1 cellular context compared by ENCODE assay signal in the genomic region with DNA sequence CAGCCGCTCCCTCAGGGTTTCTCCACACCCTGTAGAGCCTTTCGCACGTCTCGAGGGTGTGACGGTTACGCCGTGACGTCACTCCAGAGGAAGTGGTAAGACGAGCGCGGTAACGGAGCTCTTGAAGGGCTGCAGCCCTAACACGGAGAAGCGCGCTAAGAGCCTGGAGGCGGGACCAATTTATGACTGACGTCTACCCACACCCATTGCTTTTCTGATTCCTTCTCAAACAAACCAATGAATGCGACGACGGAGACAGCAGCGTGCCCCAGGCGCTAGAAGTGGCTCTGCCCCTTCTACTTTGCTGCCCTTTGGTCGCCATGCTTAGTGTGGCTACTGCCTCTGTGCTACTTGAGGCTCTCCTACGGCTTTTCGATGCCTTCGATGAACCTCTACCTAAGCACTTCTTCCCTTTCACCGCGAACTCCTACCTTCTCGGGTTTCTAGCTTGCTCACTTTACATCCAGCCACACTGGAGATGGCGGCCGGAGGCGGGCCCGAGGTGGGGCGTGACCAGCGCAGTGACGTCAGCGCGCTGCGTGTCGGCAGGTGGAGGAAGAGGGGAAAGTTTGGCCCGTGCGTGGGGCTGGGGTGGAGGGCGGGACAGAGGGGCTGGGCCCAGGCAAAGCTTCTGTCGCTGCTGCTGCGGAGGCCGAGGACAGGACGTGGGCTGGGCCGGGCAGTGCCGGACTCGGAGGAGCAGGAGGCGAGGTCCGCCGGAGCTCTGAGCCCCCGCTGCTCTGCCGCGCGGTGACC.
TF ChIP-seq lines count a peak whose summit lies in the region.

OXSR1 (plus strand) TSS at position 572 of the 756 bp plus-strand sequence. CDS start 340 bp downstream, outside the sequence.

TF ChIP-seq in HEK293, 187 proteins besides CTCF, POLR2A, EP300 and RAD21 (continued from another document):
- TF ChIP-seq, protein P1, sequence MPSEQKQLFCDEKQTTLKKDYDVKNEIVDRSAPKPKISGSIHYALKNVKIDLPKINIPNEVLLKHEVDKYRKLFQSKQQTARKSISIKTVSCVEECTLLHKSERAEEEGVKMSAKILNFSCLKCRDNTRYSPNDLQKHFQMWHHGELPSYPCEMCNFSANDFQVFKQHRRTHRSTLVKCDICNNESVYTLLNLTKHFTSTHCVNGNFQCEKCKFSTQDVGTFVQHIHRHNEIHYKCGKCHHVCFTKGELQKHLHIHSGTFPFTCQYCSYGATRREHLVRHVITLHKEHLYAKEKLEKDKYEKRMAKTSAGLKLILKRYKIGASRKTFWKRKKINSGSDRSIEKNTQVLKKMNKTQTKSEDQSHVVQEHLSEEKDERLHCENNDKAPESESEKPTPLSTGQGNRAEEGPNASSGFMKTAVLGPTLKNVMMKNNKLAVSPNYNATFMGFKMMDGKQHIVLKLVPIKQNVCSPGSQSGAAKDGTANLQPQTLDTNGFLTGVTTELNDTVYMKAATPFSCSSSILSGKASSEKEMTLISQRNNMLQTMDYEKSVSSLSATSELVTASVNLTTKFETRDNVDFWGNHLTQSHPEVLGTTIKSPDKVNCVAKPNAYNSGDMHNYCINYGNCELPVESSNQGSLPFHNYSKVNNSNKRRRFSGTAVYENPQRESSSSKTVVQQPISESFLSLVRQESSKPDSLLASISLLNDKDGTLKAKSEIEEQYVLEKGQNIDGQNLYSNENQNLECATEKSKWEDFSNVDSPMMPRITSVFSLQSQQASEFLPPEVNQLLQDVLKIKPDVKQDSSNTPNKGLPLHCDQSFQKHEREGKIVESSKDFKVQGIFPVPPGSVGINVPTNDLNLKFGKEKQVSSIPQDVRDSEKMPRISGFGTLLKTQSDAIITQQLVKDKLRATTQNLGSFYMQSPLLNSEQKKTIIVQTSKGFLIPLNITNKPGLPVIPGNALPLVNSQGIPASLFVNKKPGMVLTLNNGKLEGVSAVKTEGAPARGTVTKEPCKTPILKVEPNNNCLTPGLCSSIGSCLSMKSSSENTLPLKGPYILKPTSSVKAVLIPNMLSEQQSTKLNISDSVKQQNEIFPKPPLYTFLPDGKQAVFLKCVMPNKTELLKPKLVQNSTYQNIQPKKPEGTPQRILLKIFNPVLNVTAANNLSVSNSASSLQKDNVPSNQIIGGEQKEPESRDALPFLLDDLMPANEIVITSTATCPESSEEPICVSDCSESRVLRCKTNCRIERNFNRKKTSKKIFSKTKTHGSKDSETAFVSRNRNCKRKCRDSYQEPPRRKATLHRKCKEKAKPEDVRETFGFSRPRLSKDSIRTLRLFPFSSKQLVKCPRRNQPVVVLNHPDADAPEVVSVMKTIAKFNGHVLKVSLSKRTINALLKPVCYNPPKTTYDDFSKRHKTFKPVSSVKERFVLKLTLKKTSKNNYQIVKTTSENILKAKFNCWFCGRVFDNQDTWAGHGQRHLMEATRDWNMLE (tag by site-specific recombination; conservative IDR thresholded peaks at IDR 0.05; ENCODE audit: low read depth): peak; percentile 51; the same call in 1 of the 2 replicates
- TF ChIP-seq ZSCAN4 (tag by site-specific recombination; IDR thresholded peaks at IDR 0.05): no peak
- TF ChIP-seq ZNF239 (tag by site-specific recombination; IDR thresholded peaks at IDR 0.05): no peak
- TF ChIP-seq SP2 (tag by site-specific recombination; IDR thresholded peaks at IDR 0.05): peak; percentile 89
- 0 out of 2 replicates have a peak, but pooled peaks have one; percentile 42 for TF ChIP-seq ZNF513 (tag by site-specific recombination; IDR thresholded peaks at IDR 0.05)
- TF ChIP-seq REPIN1 (tag by site-specific recombination; IDR thresholded peaks at IDR 0.05; ENCODE audit: low read depth): no peak
- TF ChIP-seq KLF1 (tag by site-specific recombination; IDR thresholded peaks at IDR 0.05): peak; percentile 80
- peak; percentile 29; the same call in 1 of the 2 replicates for TF ChIP-seq SP7 (tag by site-specific recombination; IDR thresholded peaks at IDR 0.05)
- TF ChIP-seq KLF8 (tag by site-specific recombination; IDR thresholded peaks at IDR 0.05): peak; percentile 93
- TF ChIP-seq YY2 (tag by site-specific recombination; IDR thresholded peaks at IDR 0.05): peak; percentile 98
- no peak for TF ChIP-seq ZNF133 (tag by site-specific recombination; IDR thresholded peaks at IDR 0.05)
- TF ChIP-seq OSR2 (tag by site-specific recombination; IDR thresholded peaks at IDR 0.05): 0 out of 2 replicates have a peak, but pooled peaks have one; percentile 14
- peak; percentile 96 for TF ChIP-seq ZNF335 (tag by site-specific recombination; conservative IDR thresholded peaks at IDR 0.05)
- no peak for TF ChIP-seq ZNF157 (tag by site-specific recombination; IDR thresholded peaks at IDR 0.05)
- no peak for TF ChIP-seq PRDM6 (tag by site-specific recombination; IDR thresholded peaks at IDR 0.05)
- TF ChIP-seq ZBTB21 (tag by site-specific recombination; IDR thresholded peaks at IDR 0.05): peak; percentile 99
- TF ChIP-seq KLF17 (tag by site-specific recombination; IDR thresholded peaks at IDR 0.05): peak; percentile 57
